ENCODE assay signal across 1 cellular context in the genomic region with DNA sequence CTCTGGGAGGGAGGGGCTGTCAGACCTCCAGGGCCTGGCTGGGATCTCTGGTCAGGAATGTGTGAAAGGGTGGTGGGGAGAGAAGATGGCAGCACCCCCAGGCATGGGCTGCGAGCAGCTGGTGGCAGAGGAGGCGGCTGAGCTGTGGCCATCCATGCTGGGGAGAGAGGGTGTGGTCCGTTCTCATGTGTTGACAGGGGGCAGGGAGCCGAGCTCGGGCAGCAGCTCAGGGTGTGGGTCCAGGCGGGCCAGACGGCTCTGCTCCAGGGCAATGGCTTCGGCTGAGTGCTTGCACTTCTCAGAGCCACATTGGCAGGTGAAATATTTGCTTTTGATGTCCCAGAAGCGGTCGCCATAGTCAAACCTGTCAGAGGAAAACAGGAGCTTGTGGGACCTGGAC.
TF ChIP-seq lines count a peak whose summit lies in the region.

No MANE protein-coding gene starts in this region.

TF ChIP-seq in K562, 482 proteins besides CTCF, POLR2A, EP300 and RAD21:
- TF ChIP-seq ILF3 (IDR thresholded peaks at IDR 0.05; ENCODE audit: borderline replicate concordance) (no peak), TAF1 (IDR thresholded peaks at IDR 0.05; ENCODE audit: control insufficient read depth, extremely low read depth, insufficient read depth, low read length, severe bottlenecking) (no peak), PCBP1 (IDR thresholded peaks at IDR 0.05; ENCODE audit: low read depth, low read length, poor library complexity, severe bottlenecking) (no peak), ZFP1 (CRISPR knock-in tag; IDR thresholded peaks at IDR 0.05) (no peak), GTF2E2 (tag; IDR thresholded peaks at IDR 0.05) (no peak), ZNF830 (CRISPR knock-in tag; IDR thresholded peaks at IDR 0.05) (no peak), MXI1 (IDR thresholded peaks at IDR 0.05; ENCODE audit: low read depth, low read length) (no peak)
- TF ChIP-seq, protein P1, sequence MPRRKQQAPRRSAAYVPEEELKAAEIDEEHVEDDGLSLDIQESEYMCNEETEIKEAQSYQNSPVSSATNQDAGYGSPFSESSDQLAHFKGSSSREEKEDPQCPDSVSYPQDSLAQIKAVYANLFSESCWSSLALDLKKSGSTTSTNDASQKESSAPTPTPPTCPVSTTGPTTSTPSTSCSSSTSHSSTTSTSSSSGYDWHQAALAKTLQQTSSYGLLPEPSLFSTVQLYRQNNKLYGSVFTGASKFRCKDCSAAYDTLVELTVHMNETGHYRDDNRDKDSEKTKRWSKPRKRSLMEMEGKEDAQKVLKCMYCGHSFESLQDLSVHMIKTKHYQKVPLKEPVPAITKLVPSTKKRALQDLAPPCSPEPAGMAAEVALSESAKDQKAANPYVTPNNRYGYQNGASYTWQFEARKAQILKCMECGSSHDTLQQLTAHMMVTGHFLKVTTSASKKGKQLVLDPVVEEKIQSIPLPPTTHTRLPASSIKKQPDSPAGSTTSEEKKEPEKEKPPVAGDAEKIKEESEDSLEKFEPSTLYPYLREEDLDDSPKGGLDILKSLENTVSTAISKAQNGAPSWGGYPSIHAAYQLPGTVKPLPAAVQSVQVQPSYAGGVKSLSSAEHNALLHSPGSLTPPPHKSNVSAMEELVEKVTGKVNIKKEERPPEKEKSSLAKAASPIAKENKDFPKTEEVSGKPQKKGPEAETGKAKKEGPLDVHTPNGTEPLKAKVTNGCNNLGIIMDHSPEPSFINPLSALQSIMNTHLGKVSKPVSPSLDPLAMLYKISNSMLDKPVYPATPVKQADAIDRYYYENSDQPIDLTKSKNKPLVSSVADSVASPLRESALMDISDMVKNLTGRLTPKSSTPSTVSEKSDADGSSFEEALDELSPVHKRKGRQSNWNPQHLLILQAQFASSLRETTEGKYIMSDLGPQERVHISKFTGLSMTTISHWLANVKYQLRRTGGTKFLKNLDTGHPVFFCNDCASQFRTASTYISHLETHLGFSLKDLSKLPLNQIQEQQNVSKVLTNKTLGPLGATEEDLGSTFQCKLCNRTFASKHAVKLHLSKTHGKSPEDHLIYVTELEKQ (CRISPR knock-in tag; IDR thresholded peaks at IDR 0.05), result no peak
